In genomic region chr1:184075040-184076029, GRCh38 we compare ENCODE assay signal across 7 cellular contexts. TPM values are rescaled to one million over a fixed set of nuclear protein-coding genes. Genes with fewer than 3 reads are reported as not detected.
DNase-seq lines count a peak whose midpoint lies in the region; ATAC-seq and TF ChIP-seq lines count a peak whose summit lies in the region.

No MANE protein-coding gene starts in this region.

- H3K27ac ChIP-seq in breast epithelium (no peak overlapping the region), tibial artery (peak overlapping the region in 1 of 2 donors; percentile 47)

- intact Hi-C loops in breast epithelium (cut with DNase I; ENCODE audit: low total_unique reads) (no loop called here), tibial artery (cut with DNase I; ENCODE audit: low total_unique reads) (loop anchor here (5.0 kb wide), 1 partner anchor 587 kb away; no protein-coding TSS in a partner anchor)

- peak; percentile 9 for DNase-seq in GF-D8 (lab: John Stamatoyannopoulos, UW)
- DNase-seq in NCI-H748 (lab: John Stamatoyannopoulos, UW; ENCODE audit: unreplicated experiment) = peak; percentile 53
- no peak for DNase-seq in breast epithelium (ENCODE audit: low spot score in 2 of 2)
- peak; percentile 59 for DNase-seq in kidney tubule cell (ENCODE audit: low spot score)
- DNase-seq in tibial artery = no peak

- no peaks in the 10 kb centered on the region for H3K4me1 ChIP-seq in breast epithelium
- H3K4me1 ChIP-seq in tibial artery = peaks cover 0 to 20% (median 2%) of the 10 kb centered on the region in 4 donors

- peak; percentile 64 for ATAC-seq in HG03342 (IDR thresholded peaks at IDR 0.05; ENCODE audit: unreplicated experiment)
- ATAC-seq in GM18861 (IDR thresholded peaks at IDR 0.05; ENCODE audit: unreplicated experiment) = no peak

- H3K36me3 ChIP-seq in breast epithelium (no peaks in the 10 kb centered on the region), tibial artery (no peaks in the 10 kb centered on the region)

- H3K9me3 ChIP-seq in breast epithelium (no peaks in the 10 kb centered on the region), tibial artery (no peaks in the 10 kb centered on the region)

- TF ChIP-seq CTCF in breast epithelium (IDR thresholded peaks at IDR 0.05) (peak; percentile 55 to 84 (median 80)), tibial artery (IDR thresholded peaks at IDR 0.05) (peak; percentile 72 to 82)

- no peak for TF ChIP-seq POLR2A in breast epithelium (IDR thresholded peaks at IDR 0.05)

- H3K4me3 ChIP-seq in breast epithelium (no peak overlapping the region), tibial artery (no peak overlapping the region)

- H3K27me3 ChIP-seq in breast epithelium (no peaks in the 10 kb centered on the region), tibial artery (no peaks in the 10 kb centered on the region)

RNA-seq across cellular contexts. Expression of gene TSEN15, which starts 23.8 kb away (rescaled TPM):
- total RNA-seq in breast epithelium = 10 to 100 TPM; 18.9 to 25.0 (median 23.6) TPM

RNA-seq across cellular contexts. Expression of gene COLGALT2, which starts 37.8 kb away (rescaled TPM):
- 1 to 10 TPM in 2 of 3 donors, under 1 TPM in 1; 0.32 to 1.3 (median 1.3) TPM for total RNA-seq in breast epithelium

Comparison
In these comparisons a context has a peak if more than half of its experiments do, and no peak if none do; other contexts are left out.
1. DNase-seq: peak in GF-D8 (single experiment), NCI-H748 (single experiment) and kidney tubule cell (single experiment); none in breast epithelium (0 of 2) and tibial artery (0 of 2).